8 cellular contexts compared by ENCODE assay signal in genomic region chr3:184241447-184242296, GRCh38. TPM values are rescaled to one million over a fixed set of nuclear protein-coding genes. Genes with fewer than 3 reads are reported as not detected.
A peak's percentile ranks its signal among the peaks of the same experiment; 100 is the strongest.
DNase-seq lines count a peak whose midpoint lies in the region; ATAC-seq and TF ChIP-seq lines count a peak whose summit lies in the region.

No MANE protein-coding gene starts in this region.

- no peaks in the 10 kb centered on the region for H3K27me3 Mint-ChIP-seq in activated CD4-positive, alpha-beta memory T cell treated with anti-CD3 and anti-CD28 coated beads for 36 hours
- peaks cover 1% of the 10 kb centered on the region for H3K27me3 Mint-ChIP-seq in activated CD4-positive, alpha-beta memory T cell treated with anti-CD3 and anti-CD28 coated beads, Interleukin-2, amount 10 ng/mL, durations not matched to agents 7 days and 5 days

- H3K4me1 ChIP-seq in OCI-LY7 (ENCODE audit: insufficient read depth, low read length, poor library complexity, severe bottlenecking) (peaks cover 7% of the 10 kb centered on the region), cardiac muscle cell (ENCODE audit: low read depth) (no peaks in the 10 kb centered on the region), stomach (peaks cover 10 to 15% (median 12%) of the 10 kb centered on the region in 4 donors)

- no peak overlapping the region for H2AFZ ChIP-seq in OCI-LY7 (ENCODE audit: low read length)

- TF ChIP-seq CTCF in OCI-LY7 (conservative IDR thresholded peaks at IDR 0.05; ENCODE audit: low read length) (peak; percentile 69), cardiac muscle cell (IDR thresholded peaks at IDR 0.05; ENCODE audit: low read depth, low read length) (peak; percentile 58), stomach (IDR thresholded peaks at IDR 0.05) (peak in 5 of 7 experiments; percentile 21 to 66 (median 44))

- no TSS peak for BruUV-seq in OCI-LY7 (replicated peaks; lab: Mats Ljungman, UMichigan)

- H3K27ac ChIP-seq in OCI-LY7 (ENCODE audit: low read depth, low read length, poor library complexity, severe bottlenecking) (no peak overlapping the region), cardiac muscle cell (no peak overlapping the region), stomach (peak overlapping the region in 1 of 5 donors; percentile 35)

- no peak overlapping the region for H3K4me3 Mint-ChIP-seq in activated CD4-positive, alpha-beta memory T cell treated with anti-CD3 and anti-CD28 coated beads for 36 hours
- no peak overlapping the region for H3K4me3 Mint-ChIP-seq in activated CD4-positive, alpha-beta memory T cell treated with anti-CD3 and anti-CD28 coated beads, Interleukin-2, amount 10 ng/mL, durations not matched to agents 7 days and 5 days

- TF ChIP-seq POLR2A in stomach (IDR thresholded peaks at IDR 0.05): no peak

- 16 to 40% (median 24%) methylated on average over 18 to 46 of the region's 46 CpGs for WGBS in stomach, 5 donors

- POLR2A ChIA-PET in activated CD4-positive, alpha-beta memory T cell treated with anti-CD3 and anti-CD28 coated beads for 36 hours (lab: Charles Lee): interaction anchor here (1.5 kb wide), 1 partner anchor 11 kb away, joined by 6 read pairs; no protein-coding TSS in a partner anchor
- POLR2A ChIA-PET in activated CD4-positive, alpha-beta memory T cell treated with anti-CD3 and anti-CD28 coated beads, Interleukin-2, amount 10 ng/mL, durations not matched to agents 7 days and 5 days (lab: Charles Lee): no interaction called here
- POLR2A ChIA-PET in OCI-LY7 (lab: Charles Lee): no interaction called here

- H3K9me2 ChIP-seq in OCI-LY7 (ENCODE audit: insufficient read depth, low read length): no peaks in the 10 kb centered on the region

- H3K27me3 ChIP-seq in cardiac muscle cell: peaks cover 36% of the 10 kb centered on the region
- peaks cover 0 to 33% (median 0%) of the 10 kb centered on the region in 3 donors for H3K27me3 ChIP-seq in stomach

- intact Hi-C loops in activated CD4-positive, alpha-beta memory T cell treated with anti-CD3 and anti-CD28 coated beads for 36 hours (cut with micrococcal nuclease): no loop called here
- intact Hi-C loops in OCI-LY7 (cut with micrococcal nuclease; ENCODE audit: unreplicated experiment) (no loop called here), stomach (cut with DNase I; ENCODE audit: low total_unique reads) (loop anchor here (10.0 kb wide), 1 partner anchor 57 kb away; the partner anchor contains the start of gene ABCF3)

- H3K9me3 ChIP-seq in OCI-LY7 (ENCODE audit: low read length) (no peaks in the 10 kb centered on the region), cardiac muscle cell (ENCODE audit: low read depth) (no peaks in the 10 kb centered on the region), stomach (no peaks in the 10 kb centered on the region)

- no peaks in the 10 kb centered on the region for H3K4me1 Mint-ChIP-seq in activated CD4-positive, alpha-beta memory T cell treated with anti-CD3 and anti-CD28 coated beads for 36 hours (ENCODE audit: low read depth)
- H3K4me1 Mint-ChIP-seq in activated CD4-positive, alpha-beta memory T cell treated with anti-CD3 and anti-CD28 coated beads, Interleukin-2, amount 10 ng/mL, durations not matched to agents 7 days and 5 days: peaks cover 2% of the 10 kb centered on the region

- H3K36me3 Mint-ChIP-seq in activated CD4-positive, alpha-beta memory T cell treated with anti-CD3 and anti-CD28 coated beads for 36 hours: peaks cover 15% of the 10 kb centered on the region
- H3K36me3 Mint-ChIP-seq in activated CD4-positive, alpha-beta memory T cell treated with anti-CD3 and anti-CD28 coated beads, Interleukin-2, amount 10 ng/mL, durations not matched to agents 7 days and 5 days (ENCODE audit: low read depth): peaks cover 18% of the 10 kb centered on the region

- H3K36me3 ChIP-seq in OCI-LY7 (ENCODE audit: insufficient read depth, low read length) (peaks cover 42% of the 10 kb centered on the region), cardiac muscle cell (peaks cover 11% of the 10 kb centered on the region), stomach (peaks cover 34 to 42% (median 40%) of the 10 kb centered on the region in 4 donors)

- H3K4me3 ChIP-seq in OCI-LY7 (ENCODE audit: low read depth, low read length, poor library complexity, severe bottlenecking) (no peak overlapping the region), cardiac muscle cell (no peak overlapping the region), stomach (peak overlapping the region; percentile 16 to 35 (median 20))

- no peaks in the 10 kb centered on the region for H3K79me2 ChIP-seq in OCI-LY7 (ENCODE audit: insufficient read depth, low read depth, low read length)

- TF ChIP-seq EP300 in stomach (IDR thresholded peaks at IDR 0.05): no peak

- no peaks in the 10 kb centered on the region for H3K9me3 Mint-ChIP-seq in activated CD4-positive, alpha-beta memory T cell treated with anti-CD3 and anti-CD28 coated beads for 36 hours
- no peaks in the 10 kb centered on the region for H3K9me3 Mint-ChIP-seq in activated CD4-positive, alpha-beta memory T cell treated with anti-CD3 and anti-CD28 coated beads, Interleukin-2, amount 10 ng/mL, durations not matched to agents 7 days and 5 days

- no peak overlapping the region for H3K27ac Mint-ChIP-seq in activated CD4-positive, alpha-beta memory T cell treated with anti-CD3 and anti-CD28 coated beads for 36 hours
- H3K27ac Mint-ChIP-seq in activated CD4-positive, alpha-beta memory T cell treated with anti-CD3 and anti-CD28 coated beads, Interleukin-2, amount 10 ng/mL, durations not matched to agents 7 days and 5 days: no peak overlapping the region

- peak; percentile 20 for DNase-seq in activated CD4-positive, alpha-beta memory T cell treated with anti-CD3 and anti-CD28 coated beads for 36 hours
- no peak for DNase-seq in activated CD4-positive, alpha-beta memory T cell treated with anti-CD3 and anti-CD28 coated beads, Interleukin-2, amount 10 ng/mL, durations not matched to agents 7 days and 5 days
- DNase-seq in OCI-LY7 (ENCODE audit: low spot score) (peak; percentile 32), cardiac muscle cell (ENCODE audit: low read depth in 1 of 2, low spot score in 1 of 2) (peak; percentile 45 to 63), stomach (peak; percentile 76), AG08395 (ENCODE audit: low spot score) (no peak), dedifferentiated amniotic fluid mesenchymal stem cell (ENCODE audit: extremely low spot score) (no peak)

- H3K4me2 ChIP-seq in OCI-LY7 (ENCODE audit: low read length): no peak overlapping the region

- CTCF ChIA-PET in activated CD4-positive, alpha-beta memory T cell treated with anti-CD3 and anti-CD28 coated beads for 36 hours (lab: Charles Lee): interaction anchor here (0.7 to 6.0 kb wide), 3 partner anchors 14 to 96 kb away, joined by 3 to 50 read pairs (median 4); partner anchors contain the start of gene VWA5B2
- CTCF ChIA-PET in activated CD4-positive, alpha-beta memory T cell treated with anti-CD3 and anti-CD28 coated beads, Interleukin-2, amount 10 ng/mL, durations not matched to agents 7 days and 5 days (lab: Charles Lee): interaction anchor here (0.8 to 1.5 kb wide), 2 partner anchors 346 kb away, joined by 3 to 4 read pairs; no protein-coding TSS in a partner anchor
- CTCF ChIA-PET in OCI-LY7 (lab: Charles Lee; ENCODE audit: unreplicated experiment): no interaction called here

- no peak for ATAC-seq in HG03139 (IDR thresholded peaks at IDR 0.05; ENCODE audit: unreplicated experiment)

- H4K20me1 ChIP-seq in OCI-LY7 (ENCODE audit: insufficient read depth, low read length): peaks cover 4% of the 10 kb centered on the region

RNA-seq across cellular contexts. Expression of gene ALG3, which starts 7.1 kb away (rescaled TPM):
- 10 to 100 TPM; 31.6 to 34.1 TPM for total RNA-seq in activated CD4-positive, alpha-beta memory T cell treated with anti-CD3 and anti-CD28 coated beads for 36 hours
- total RNA-seq in activated CD4-positive, alpha-beta memory T cell treated with anti-CD3 and anti-CD28 coated beads, Interleukin-2, amount 10 ng/mL, durations not matched to agents 7 days and 5 days: 10 to 100 TPM; 33.3 to 35.3 TPM
- total RNA-seq in OCI-LY7 (2014; rRNA removed; shearing (Covaris generic)): 35.3 and 45.3 TPM in 2 replicates
- total RNA-seq in OCI-LY7 (2022): 60.2 and 61.0 TPM in 2 replicates
- total RNA-seq in cardiac muscle cell: 40.2 and 48.8 TPM in 2 replicates
- 52.4 and 69.1 TPM in 2 replicates for polyA plus RNA-seq in cardiac muscle cell
- 100 to 1,000 TPM in 1 of 5 donors, 10 to 100 TPM in 4; 17.1 to 253 (median 24.1) TPM for total RNA-seq in stomach
- 10 to 100 TPM; 20.9 to 22.5 (median 20.9) TPM for polyA plus RNA-seq in stomach

RNA-seq across cellular contexts. Expression of gene EEF1AKMT4, which starts 7.8 kb away (rescaled TPM):
- total RNA-seq in activated CD4-positive, alpha-beta memory T cell treated with anti-CD3 and anti-CD28 coated beads for 36 hours: 1 to 10 TPM; 3.5 to 4.4 TPM
- 1 to 10 TPM; 3.1 to 3.8 TPM for total RNA-seq in activated CD4-positive, alpha-beta memory T cell treated with anti-CD3 and anti-CD28 coated beads, Interleukin-2, amount 10 ng/mL, durations not matched to agents 7 days and 5 days
- 18.8 and 20.1 TPM in 2 replicates for total RNA-seq in OCI-LY7 (2014; rRNA removed; shearing (Covaris generic))
- total RNA-seq in OCI-LY7 (2022) (13.2 and 18.8 TPM in 2 replicates), cardiac muscle cell (4.3 and 12.8 TPM in 2 replicates), stomach (10 to 100 TPM in 1 of 5 donors, 1 to 10 TPM in 2, under 1 TPM in 1, not detected in 1; 0.73 to 18.5 (median 4.2) TPM)
- polyA plus RNA-seq in cardiac muscle cell (5.1 and 10.6 TPM in 2 replicates), stomach (1 to 10 TPM; 4.4 to 6.5 (median 6.4) TPM)

RNA-seq across cellular contexts. Expression of gene VWA5B2, which starts 12.3 kb away (rescaled TPM):
- total RNA-seq in activated CD4-positive, alpha-beta memory T cell treated with anti-CD3 and anti-CD28 coated beads for 36 hours: not detected
- not detected for total RNA-seq in activated CD4-positive, alpha-beta memory T cell treated with anti-CD3 and anti-CD28 coated beads, Interleukin-2, amount 10 ng/mL, durations not matched to agents 7 days and 5 days
- total RNA-seq in OCI-LY7 (2014; rRNA removed; shearing (Covaris generic)): not detected in 2 replicates
- not detected in 2 replicates for total RNA-seq in OCI-LY7 (2022)
- 0.11 TPM in 1 of 2 replicates, not detected in the other for total RNA-seq in cardiac muscle cell
- polyA plus RNA-seq in cardiac muscle cell: 0.40 TPM in 1 of 2 replicates, not detected in the other
- total RNA-seq in stomach: 10 to 100 TPM in 2 of 5 donors, 1 to 10 TPM in 2, under 1 TPM in 1; under 0.01 to 100.0 (median 2.4) TPM
- 1 to 10 TPM; 1.6 to 3.5 (median 2.4) TPM for polyA plus RNA-seq in stomach

RNA-seq across cellular contexts. Expression of gene CAMK2N2, which starts 19.7 kb away (rescaled TPM):
- under 1 TPM; 0.21 to 0.51 TPM for total RNA-seq in activated CD4-positive, alpha-beta memory T cell treated with anti-CD3 and anti-CD28 coated beads for 36 hours
- under 1 TPM in 1 of 2 experiments, not detected in 1; 0.23 TPM for total RNA-seq in activated CD4-positive, alpha-beta memory T cell treated with anti-CD3 and anti-CD28 coated beads, Interleukin-2, amount 10 ng/mL, durations not matched to agents 7 days and 5 days
- not detected in 2 replicates for total RNA-seq in OCI-LY7 (2014; rRNA removed; shearing (Covaris generic))
- total RNA-seq in OCI-LY7 (2022) (0.28 TPM in 1 of 2 replicates, not detected in the other), cardiac muscle cell (not detected in 2 replicates), stomach (not detected)
- polyA plus RNA-seq in cardiac muscle cell (0.27 TPM in 1 of 2 replicates, not detected in the other), stomach (1 to 10 TPM in 1 of 3 donors, under 1 TPM in 2; 0.58 to 1.2 (median 0.68) TPM)

RNA-seq across cellular contexts. Expression of gene ECE2, which starts 34.1 kb away (rescaled TPM):
- not detected for total RNA-seq in activated CD4-positive, alpha-beta memory T cell treated with anti-CD3 and anti-CD28 coated beads for 36 hours
- not detected for total RNA-seq in activated CD4-positive, alpha-beta memory T cell treated with anti-CD3 and anti-CD28 coated beads, Interleukin-2, amount 10 ng/mL, durations not matched to agents 7 days and 5 days
- total RNA-seq in OCI-LY7 (2014; rRNA removed; shearing (Covaris generic)): not detected in 2 replicates
- total RNA-seq in OCI-LY7 (2022) (not detected in 2 replicates), cardiac muscle cell (not detected in 2 replicates), stomach (1 to 10 TPM in 1 of 5 donors, under 1 TPM in 1, not detected in 3; 0.45 to 2.9 TPM)
- polyA plus RNA-seq in cardiac muscle cell (not detected in 2 replicates), stomach (not detected)

Comparison
In these comparisons a context has a peak if more than half of its experiments do, and no peak if none do; other contexts are left out.
1. DNase-seq: peak in activated CD4-positive, alpha-beta memory T cell treated with anti-CD3 and anti-CD28 coated beads for 36 hours (single experiment), OCI-LY7 (single experiment), cardiac muscle cell (2 of 2) and stomach (single experiment); none in activated CD4-positive, alpha-beta memory T cell treated with anti-CD3 and anti-CD28 coated beads, Interleukin-2, amount 10 ng/mL, durations not matched to agents 7 days and 5 days (single experiment), AG08395 (single experiment) and dedifferentiated amniotic fluid mesenchymal stem cell (single experiment).
2. H3K4me3 ChIP-seq: peak in stomach (4 of 4); none in OCI-LY7 (single experiment) and cardiac muscle cell (single experiment).
3. Peak in every context shown above with its lines, with median percentiles within 50 percentile points of each other: CTCF ChIP-seq.